25 cellular contexts compared by ENCODE assay signal in the genomic region with DNA sequence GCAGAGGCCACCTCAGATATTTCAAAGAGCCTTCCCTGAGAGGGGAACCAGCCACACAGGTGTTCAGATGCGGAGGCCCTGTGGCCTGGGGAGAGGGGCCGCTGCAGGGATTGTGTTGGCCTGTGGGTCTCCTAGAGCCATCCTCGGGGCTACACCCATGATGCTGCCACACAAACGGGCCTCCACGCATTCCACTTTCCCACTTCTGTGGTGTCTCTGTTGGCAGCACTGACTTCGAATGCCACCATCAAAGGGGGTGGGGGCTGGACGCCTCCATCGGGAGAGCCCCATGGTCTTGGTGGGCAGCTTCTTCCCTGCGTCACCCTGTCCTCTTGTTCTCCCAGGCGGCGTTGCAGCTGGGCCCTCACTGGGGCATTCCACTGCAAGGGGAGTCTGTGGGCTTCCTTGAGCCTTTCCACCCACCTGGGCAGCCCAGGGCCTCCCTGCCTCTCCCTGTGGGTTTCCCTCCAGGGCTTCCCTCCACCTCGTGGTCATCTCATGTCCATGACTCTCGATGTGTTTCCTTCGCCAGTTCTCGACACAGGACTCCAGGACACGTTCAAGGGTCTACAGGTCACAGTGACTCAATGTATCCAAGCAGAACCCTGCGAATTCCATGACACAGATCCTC.
"Had no signal": no experiment of that assay in that cellular context is flagged by ENCODE, and none has a peak within 500 bp of the region (broad histone marks: within the 10 kb centered on the region; RNA-seq: fewer than 3 reads in every experiment).

No MANE protein-coding gene starts in this region.

- H3K27ac ChIP-seq: heart left ventricle, neutrophil, pancreas, prostate gland, stomach, thoracic aorta, transverse colon, uterus had no signal

- H3K9me3 ChIP-seq: heart left ventricle, neutrophil, pancreas, prostate gland, stomach, thoracic aorta, transverse colon, uterus had no signal

- DNase-seq: dermis blood vessel endothelial cell; effector CD4-positive, alpha-beta T cell; foreskin melanocyte; heart left ventricle; hippocampal formation; left colon; left ventricle myocardium superior; mesenchymal stem cell; naive B cell; retina; stimulated activated CD4-positive, alpha-beta T cell treated with anti-CD3 and anti-CD28 coated beads, Interleukin-2, amount 100 ng/mL, for 24 hours; stimulated activated CD4-positive, alpha-beta T cell treated with anti-CD3 and anti-CD28 coated beads, Interleukin-4, amount 100 ng/mL, for 4 hours; stimulated activated naive B cell treated with anti-CD40 and anti-IgM and Interleukin-4, amounts not matched to agents 10 μg/mL and 1 μg/mL and 100 μg/mL, for 72 hours; stomach; substantia nigra; transverse colon; uterus had no signal

- H3K4me3 Mint-ChIP-seq: central memory CD8-positive, alpha-beta T cell; naive B cell; nephron; stimulated activated naive B cell treated with anti-CD40 and anti-IgM and Interleukin-4, amounts not matched to agents 10 μg/mL and 1 μg/mL and 100 μg/mL, for 72 hours had no signal

- H3K36me3 ChIP-seq: heart left ventricle, neutrophil, pancreas, prostate gland, stomach, thoracic aorta, transverse colon, uterus had no signal

- H3K27me3 ChIP-seq: heart left ventricle, neutrophil, pancreas, stomach, transverse colon, uterus had no signal

- H3K27ac Mint-ChIP-seq: nephron; stimulated activated naive B cell treated with anti-CD40 and anti-IgM and Interleukin-4, amounts not matched to agents 10 μg/mL and 1 μg/mL and 100 μg/mL, for 72 hours had no signal

- H3K4me1 ChIP-seq: pancreas, prostate gland, transverse colon, uterus had no signal

- ATAC-seq: heart left ventricle; left colon; left ventricle myocardium superior; pancreas; sciatic nerve; stimulated activated naive B cell treated with anti-CD40 and anti-IgM and Interleukin-4, amounts not matched to agents 10 μg/mL and 1 μg/mL and 100 μg/mL, for 72 hours had no signal

- H3K4me1 Mint-ChIP-seq: central memory CD8-positive, alpha-beta T cell; nephron had no signal

- H3K27me3 Mint-ChIP-seq: central memory CD8-positive, alpha-beta T cell had no signal

- H3K4me3 ChIP-seq: heart left ventricle, lung, pancreas, prostate gland, stomach, thoracic aorta, transverse colon, uterus had no signal
